Comparison of ENCODE assay signal across 1 cellular context in the genomic region with DNA sequence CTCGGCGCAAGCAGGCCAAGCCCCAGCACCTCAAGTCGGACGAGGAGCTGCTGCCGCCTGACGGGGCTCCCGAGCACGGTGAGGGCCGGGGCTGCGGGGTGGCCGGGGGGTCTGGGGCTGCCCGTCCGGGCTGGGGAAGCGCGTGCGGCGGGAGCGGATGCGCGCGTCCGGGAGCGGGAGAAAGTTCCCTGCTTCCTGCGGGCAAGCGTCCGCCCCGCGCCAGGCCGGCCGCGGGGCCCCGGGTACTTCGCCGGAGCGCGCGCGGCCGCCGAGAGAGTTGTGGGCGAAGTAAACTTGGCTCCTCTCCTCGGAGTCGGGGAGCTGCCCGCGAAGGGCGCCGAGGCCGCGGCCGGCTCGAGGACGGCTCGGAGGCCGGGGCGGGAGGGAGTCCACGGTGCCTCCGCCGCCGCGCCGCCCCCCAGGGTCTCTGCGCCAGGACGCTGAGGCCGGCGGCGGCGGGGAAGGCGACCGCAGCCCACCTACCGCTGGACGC.
TF ChIP-seq lines count a peak whose summit lies in the region.

No MANE protein-coding gene starts in this region.

TF ChIP-seq in GM23338, 12 proteins besides CTCF, POLR2A, EP300 and RAD21 (continued from another document):
- TF ChIP-seq, protein P1, sequence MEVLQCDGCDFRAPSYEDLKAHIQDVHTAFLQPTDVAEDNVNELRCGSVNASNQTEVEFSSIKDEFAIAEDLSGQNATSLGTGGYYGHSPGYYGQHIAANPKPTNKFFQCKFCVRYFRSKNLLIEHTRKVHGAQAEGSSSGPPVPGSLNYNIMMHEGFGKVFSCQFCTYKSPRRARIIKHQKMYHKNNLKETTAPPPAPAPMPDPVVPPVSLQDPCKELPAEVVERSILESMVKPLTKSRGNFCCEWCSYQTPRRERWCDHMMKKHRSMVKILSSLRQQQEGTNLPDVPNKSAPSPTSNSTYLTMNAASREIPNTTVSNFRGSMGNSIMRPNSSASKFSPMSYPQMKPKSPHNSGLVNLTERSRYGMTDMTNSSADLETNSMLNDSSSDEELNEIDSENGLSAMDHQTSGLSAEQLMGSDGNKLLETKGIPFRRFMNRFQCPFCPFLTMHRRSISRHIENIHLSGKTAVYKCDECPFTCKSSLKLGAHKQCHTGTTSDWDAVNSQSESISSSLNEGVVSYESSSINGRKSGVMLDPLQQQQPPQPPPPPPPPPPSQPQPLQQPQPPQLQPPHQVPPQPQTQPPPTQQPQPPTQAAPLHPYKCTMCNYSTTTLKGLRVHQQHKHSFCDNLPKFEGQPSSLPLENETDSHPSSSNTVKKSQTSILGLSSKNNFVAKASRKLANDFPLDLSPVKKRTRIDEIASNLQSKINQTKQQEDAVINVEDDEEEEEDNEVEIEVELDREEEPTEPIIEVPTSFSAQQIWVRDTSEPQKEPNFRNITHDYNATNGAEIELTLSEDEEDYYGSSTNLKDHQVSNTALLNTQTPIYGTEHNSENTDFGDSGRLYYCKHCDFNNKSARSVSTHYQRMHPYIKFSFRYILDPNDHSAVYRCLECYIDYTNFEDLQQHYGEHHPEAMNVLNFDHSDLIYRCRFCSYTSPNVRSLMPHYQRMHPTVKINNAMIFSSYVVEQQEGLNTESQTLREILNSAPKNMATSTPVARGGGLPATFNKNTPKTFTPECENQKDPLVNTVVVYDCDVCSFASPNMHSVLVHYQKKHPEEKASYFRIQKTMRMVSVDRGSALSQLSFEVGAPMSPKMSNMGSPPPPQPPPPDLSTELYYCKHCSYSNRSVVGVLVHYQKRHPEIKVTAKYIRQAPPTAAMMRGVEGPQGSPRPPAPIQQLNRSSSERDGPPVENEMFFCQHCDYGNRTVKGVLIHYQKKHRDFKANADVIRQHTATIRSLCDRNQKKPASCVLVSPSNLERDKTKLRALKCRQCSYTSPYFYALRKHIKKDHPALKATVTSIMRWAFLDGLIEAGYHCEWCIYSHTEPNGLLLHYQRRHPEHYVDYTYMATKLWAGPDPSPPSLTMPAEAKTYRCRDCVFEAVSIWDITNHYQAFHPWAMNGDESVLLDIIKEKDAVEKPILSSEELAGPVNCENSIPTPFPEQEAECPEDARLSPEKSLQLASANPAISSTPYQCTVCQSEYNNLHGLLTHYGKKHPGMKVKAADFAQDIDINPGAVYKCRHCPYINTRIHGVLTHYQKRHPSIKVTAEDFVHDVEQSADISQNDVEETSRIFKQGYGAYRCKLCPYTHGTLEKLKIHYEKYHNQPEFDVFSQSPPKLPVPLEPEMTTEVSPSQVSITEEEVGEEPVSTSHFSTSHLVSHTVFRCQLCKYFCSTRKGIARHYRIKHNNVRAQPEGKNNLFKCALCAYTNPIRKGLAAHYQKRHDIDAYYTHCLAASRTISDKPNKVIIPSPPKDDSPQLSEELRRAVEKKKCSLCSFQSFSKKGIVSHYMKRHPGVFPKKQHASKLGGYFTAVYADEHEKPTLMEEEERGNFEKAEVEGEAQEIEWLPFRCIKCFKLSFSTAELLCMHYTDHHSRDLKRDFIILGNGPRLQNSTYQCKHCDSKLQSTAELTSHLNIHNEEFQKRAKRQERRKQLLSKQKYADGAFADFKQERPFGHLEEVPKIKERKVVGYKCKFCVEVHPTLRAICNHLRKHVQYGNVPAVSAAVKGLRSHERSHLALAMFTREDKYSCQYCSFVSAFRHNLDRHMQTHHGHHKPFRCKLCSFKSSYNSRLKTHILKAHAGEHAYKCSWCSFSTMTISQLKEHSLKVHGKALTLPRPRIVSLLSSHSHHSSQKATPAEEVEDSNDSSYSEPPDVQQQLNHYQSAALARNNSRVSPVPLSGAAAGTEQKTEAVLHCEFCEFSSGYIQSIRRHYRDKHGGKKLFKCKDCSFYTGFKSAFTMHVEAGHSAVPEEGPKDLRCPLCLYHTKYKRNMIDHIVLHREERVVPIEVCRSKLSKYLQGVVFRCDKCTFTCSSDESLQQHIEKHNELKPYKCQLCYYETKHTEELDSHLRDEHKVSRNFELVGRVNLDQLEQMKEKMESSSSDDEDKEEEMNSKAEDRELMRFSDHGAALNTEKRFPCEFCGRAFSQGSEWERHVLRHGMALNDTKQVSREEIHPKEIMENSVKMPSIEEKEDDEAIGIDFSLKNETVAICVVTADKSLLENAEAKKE (CRISPR knock-in tag; IDR thresholded peaks at IDR 0.05): no peak
- TF ChIP-seq EZH2phosphoT487 (IDR thresholded peaks at IDR 0.05; ENCODE audit: unreplicated experiment) (no peak), ZNF114 (CRISPR knock-in tag; IDR thresholded peaks at IDR 0.05) (no peak), ZNF331 (CRISPR knock-in tag; IDR thresholded peaks at IDR 0.05; ENCODE audit: low read depth) (no peak)
TF ChIP-seq in GM23338: peak in this region for 0.
